ENCODE assay signal across 13 cellular contexts in the genomic region with DNA sequence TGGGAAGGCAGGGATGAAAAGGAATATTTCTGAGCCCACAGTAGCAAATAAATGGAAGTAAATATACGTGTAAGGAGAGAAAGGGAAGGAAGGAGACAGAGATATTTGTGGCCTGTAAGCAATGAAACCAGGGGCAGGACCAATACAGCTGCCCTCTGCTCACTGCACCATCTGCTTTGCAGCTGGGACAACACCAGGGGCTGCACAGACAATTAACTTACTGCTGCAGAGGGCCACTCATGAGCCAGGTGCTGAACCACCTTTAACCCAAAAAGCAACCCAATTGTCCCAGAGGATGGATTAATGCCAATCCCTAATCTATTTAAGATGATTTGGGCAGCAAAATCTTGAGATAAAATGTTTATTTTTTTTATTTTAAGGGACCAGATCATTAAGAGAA. TPM values are rescaled to one million over a fixed set of nuclear protein-coding genes. Genes with fewer than 3 reads are reported as not detected.
DNase-seq lines count a peak whose midpoint lies in the region; ATAC-seq and TF ChIP-seq lines count a peak whose summit lies in the region.
"Had no signal": no experiment of that assay in that cellular context is flagged by ENCODE, and none has a peak within 500 bp of the region (broad histone marks: within the 10 kb centered on the region; RNA-seq: fewer than 3 reads in every experiment).

No MANE protein-coding gene starts in this region.

- H3K4me1 Mint-ChIP-seq in progenitor cell of endocrine pancreas (ENCODE audit: low read depth) (no peaks in the 10 kb centered on the region), endothelial cell (ENCODE audit: unreplicated experiment) (peaks cover 4% of the 10 kb centered on the region), chondrocyte (ENCODE audit: low read depth) (peaks cover 3% of the 10 kb centered on the region)
- no peaks in the 10 kb centered on the region for H3K4me1 Mint-ChIP-seq in activated T-helper 17 cell treated with anti-CD3 and anti-CD28 coated beads, Interleukin-2, amount 50 U/mL, for 72 hours
- H3K4me1 Mint-ChIP-seq: immature natural killer cell, natural killer cell had no signal

- DNase-seq in NCI-H187 (lab: John Stamatoyannopoulos, UW) (peak; percentile 40 to 46), NCI-H524 (lab: John Stamatoyannopoulos, UW) (peak; percentile 88 to 97), progenitor cell of endocrine pancreas (ENCODE audit: low spot score, unreplicated experiment) (no peak), endothelial cell (ENCODE audit: low spot score) (no peak), chondrocyte (ENCODE audit: low spot score) (no peak)
- DNase-seq: activated gamma-delta T cell treated with Interleukin-2 at 50 U/mL for 16 hours, aorta, immature natural killer cell, natural killer cell, Right ventricle myocardium superior, substantia nigra had no signal

- no peak for TF ChIP-seq CTCF in progenitor cell of endocrine pancreas (IDR thresholded peaks at IDR 0.05; ENCODE audit: unreplicated experiment)
- TF ChIP-seq CTCF in endothelial cell (IDR thresholded peaks at IDR 0.05; ENCODE audit: unreplicated experiment): no peak
- TF ChIP-seq CTCF in chondrocyte (IDR thresholded peaks at IDR 0.05): no peak

- H3K36me3 Mint-ChIP-seq in progenitor cell of endocrine pancreas (ENCODE audit: insufficient read depth) (no peaks in the 10 kb centered on the region), endothelial cell (ENCODE audit: low read depth, unreplicated experiment) (no peaks in the 10 kb centered on the region), chondrocyte (ENCODE audit: low read depth) (no peaks in the 10 kb centered on the region)
- H3K36me3 Mint-ChIP-seq in activated T-helper 17 cell treated with anti-CD3 and anti-CD28 coated beads, Interleukin-2, amount 50 U/mL, for 72 hours (ENCODE audit: low read depth): no peaks in the 10 kb centered on the region
- H3K36me3 Mint-ChIP-seq: immature natural killer cell, natural killer cell had no signal

- peak; percentile 48 for ATAC-seq in GM21447 (IDR thresholded peaks at IDR 0.05; ENCODE audit: unreplicated experiment)
- no peak for ATAC-seq in activated T-helper 17 cell treated with anti-CD3 and anti-CD28 coated beads, Interleukin-2, amount 50 U/mL, for 72 hours (replicated peaks)
- ATAC-seq: natural killer cell had no signal

- H3K27ac Mint-ChIP-seq in progenitor cell of endocrine pancreas: peak overlapping the region; percentile 5
- H3K27ac Mint-ChIP-seq in activated T-helper 17 cell treated with anti-CD3 and anti-CD28 coated beads, Interleukin-2, amount 50 U/mL, for 72 hours: no peak overlapping the region
- H3K27ac Mint-ChIP-seq in endothelial cell (ENCODE audit: unreplicated experiment): no peak overlapping the region
- H3K27ac Mint-ChIP-seq in chondrocyte (ENCODE audit: unreplicated experiment): no peak overlapping the region
- H3K27ac Mint-ChIP-seq: immature natural killer cell, natural killer cell had no signal

- no peaks in the 10 kb centered on the region for H3K27me3 Mint-ChIP-seq in progenitor cell of endocrine pancreas
- H3K27me3 Mint-ChIP-seq in activated T-helper 17 cell treated with anti-CD3 and anti-CD28 coated beads, Interleukin-2, amount 50 U/mL, for 72 hours: peaks cover 20% of the 10 kb centered on the region
- no peaks in the 10 kb centered on the region for H3K27me3 Mint-ChIP-seq in endothelial cell (ENCODE audit: unreplicated experiment)
- H3K27me3 Mint-ChIP-seq in chondrocyte (ENCODE audit: low read depth): peaks cover 2% of the 10 kb centered on the region

- no peaks in the 10 kb centered on the region for H3K9me3 Mint-ChIP-seq in progenitor cell of endocrine pancreas (ENCODE audit: low read depth)
- H3K9me3 Mint-ChIP-seq in activated T-helper 17 cell treated with anti-CD3 and anti-CD28 coated beads, Interleukin-2, amount 50 U/mL, for 72 hours: no peaks in the 10 kb centered on the region
- no peaks in the 10 kb centered on the region for H3K9me3 Mint-ChIP-seq in endothelial cell (ENCODE audit: unreplicated experiment)
- H3K9me3 Mint-ChIP-seq in chondrocyte (ENCODE audit: low read depth): no peaks in the 10 kb centered on the region
- H3K9me3 Mint-ChIP-seq: natural killer cell had no signal

- H3K4me3 Mint-ChIP-seq in progenitor cell of endocrine pancreas (ENCODE audit: low read depth) (no peak overlapping the region), endothelial cell (ENCODE audit: unreplicated experiment) (no peak overlapping the region), chondrocyte (ENCODE audit: unreplicated experiment) (no peak overlapping the region)
- H3K4me3 Mint-ChIP-seq in activated T-helper 17 cell treated with anti-CD3 and anti-CD28 coated beads, Interleukin-2, amount 50 U/mL, for 72 hours: no peak overlapping the region
- H3K4me3 Mint-ChIP-seq: immature natural killer cell, natural killer cell had no signal

RNA-seq across cellular contexts. Expression of gene TMX1, which starts 30.6 kb away (rescaled TPM):
- 30.9 and 31.3 TPM in 2 replicates for total RNA-seq in progenitor cell of endocrine pancreas
- 10 to 100 TPM; 40.6 to 51.9 TPM for total RNA-seq in activated T-helper 17 cell treated with anti-CD3 and anti-CD28 coated beads, Interleukin-2, amount 50 U/mL, for 72 hours
- 17.4 TPM for total RNA-seq in endothelial cell (ENCODE audit: unreplicated experiment)
- total RNA-seq in chondrocyte: 34.1 to 39.7 TPM (median 35.4 TPM) in 3 replicates

Comparison
In these comparisons a context has a peak if more than half of its experiments do, and no peak if none do; other contexts are left out.
1. DNase-seq: peak in NCI-H187 (2 of 2) and NCI-H524 (2 of 2); none in progenitor cell of endocrine pancreas (single experiment), endothelial cell (single experiment) and chondrocyte (single experiment).